Comparison of ENCODE assay signal across 20 cellular contexts in the genomic region with DNA sequence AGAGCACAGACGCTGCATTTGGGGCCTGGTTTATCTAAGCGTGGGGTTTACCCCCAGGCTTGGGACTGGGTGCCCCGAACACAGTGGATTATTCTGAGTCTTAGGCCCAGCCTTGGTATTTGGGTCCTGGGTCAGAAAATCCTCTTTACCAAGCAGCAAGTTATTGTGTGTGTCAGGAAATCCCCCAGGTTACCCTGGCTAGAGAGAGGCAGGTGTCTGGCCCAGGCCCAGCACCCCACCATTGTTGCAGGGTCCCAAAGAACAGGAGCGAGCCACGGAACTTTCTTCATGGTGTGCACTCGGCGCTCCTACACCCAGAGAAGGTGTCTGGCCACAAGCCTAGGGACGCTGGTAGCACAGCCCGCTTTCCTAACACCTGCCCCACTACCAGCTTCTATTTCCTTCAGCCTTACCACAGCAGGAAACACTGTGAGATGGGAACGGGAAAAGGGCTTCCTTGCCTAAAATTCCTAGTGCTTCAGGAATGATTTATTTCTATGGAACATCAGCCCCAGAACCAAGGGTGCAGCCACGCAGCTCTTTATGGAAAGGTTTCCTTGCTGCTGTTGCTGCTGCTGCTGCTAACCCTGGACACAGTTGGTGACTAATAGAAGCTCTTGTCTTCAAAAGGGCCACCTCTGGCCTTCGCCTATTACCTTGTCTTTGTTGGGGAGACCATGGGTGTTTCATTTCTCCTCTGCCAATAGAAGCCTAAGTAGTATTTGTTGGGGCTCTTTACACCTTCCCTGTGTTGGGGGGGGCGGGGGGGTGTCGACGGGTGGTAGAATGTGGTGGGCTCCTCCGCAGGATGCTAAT. TPM values are rescaled to one million over a fixed set of nuclear protein-coding genes. Genes with fewer than 3 reads are reported as not detected.
A peak's percentile ranks its signal among the peaks of the same experiment; 100 is the strongest.
DNase-seq lines count a peak whose midpoint lies in the region; ATAC-seq and TF ChIP-seq lines count a peak whose summit lies in the region.
"Had no signal": no experiment of that assay in that cellular context is flagged by ENCODE, and none has a peak within 500 bp of the region (broad histone marks: within the 10 kb centered on the region; RNA-seq: fewer than 3 reads in every experiment).

No MANE protein-coding gene starts in this region.

- H3K9me3 Mint-ChIP-seq in GM23338 (peaks cover 6% of the 10 kb centered on the region; the same call in 2 of the 3 replicates), Calu3 (ENCODE audit: low read depth, unreplicated experiment) (no peaks in the 10 kb centered on the region)

- peaks cover 47% of the 10 kb centered on the region for H4K20me1 ChIP-seq in GM23338 (replicated peaks; ENCODE audit: insufficient read depth)

- H3K27me3 ChIP-seq in GM23338 (ENCODE audit: insufficient read depth), result peaks cover 100% of the 10 kb centered on the region
- H3K27me3 ChIP-seq in colonic mucosa, result peaks cover 22% of the 10 kb centered on the region
- peaks cover 57% of the 10 kb centered on the region for H3K27me3 ChIP-seq in muscle layer of duodenum (ENCODE audit: low read depth, low read length)
- H3K27me3 ChIP-seq in stomach, result peaks cover 47 to 100% (median 96%) of the 10 kb centered on the region in 3 donors
- H3K27me3 ChIP-seq: SJCRH30 had no signal

- peak overlapping the region; percentile 91 for H3K9ac ChIP-seq in colonic mucosa (ENCODE audit: low read depth in 2 of 2, low read length in 2 of 2)

- no peaks in the 10 kb centered on the region for H3K9me2 ChIP-seq in GM23338 (ENCODE audit: insufficient read depth)

- TF ChIP-seq POLR2A in stomach (IDR thresholded peaks at IDR 0.05), result no peak

- WGBS in stomach, 5 donors, result 8 to 27% (median 19%) methylated on average over 15 to 16 of the region's 16 CpGs

- ATAC-seq in GM23338, result no peak
- ATAC-seq in GM18861 (IDR thresholded peaks at IDR 0.05; ENCODE audit: unreplicated experiment), result no peak
- ATAC-seq in GM19328 (IDR thresholded peaks at IDR 0.05; ENCODE audit: unreplicated experiment), result no peak

- peaks cover 57% of the 10 kb centered on the region for H3F3A ChIP-seq in GM23338 (replicated peaks; ENCODE audit: low read depth)

- no peaks in the 10 kb centered on the region for H3K36me3 Mint-ChIP-seq in GM23338 (ENCODE audit: low read depth)
- H3K36me3 Mint-ChIP-seq in Calu3 (ENCODE audit: insufficient read depth, unreplicated experiment), result no peaks in the 10 kb centered on the region

- H3K4me3 ChIP-seq in GM23338, result no peak overlapping the region
- peak overlapping the region; percentile 49 for H3K4me3 ChIP-seq in colonic mucosa
- peak overlapping the region in 1 of 2 donors; percentile 11 for H3K4me3 ChIP-seq in muscle layer of duodenum (ENCODE audit: low read depth in 1 of 2, low read length in 2 of 2)
- no peak overlapping the region for H3K4me3 ChIP-seq in stomach
- H3K4me3 ChIP-seq: SJCRH30 had no signal

- H3K9me3 ChIP-seq in colonic mucosa, result no peaks in the 10 kb centered on the region
- H3K9me3 ChIP-seq in muscle layer of duodenum (ENCODE audit: control insufficient read depth in 1 of 2, low read length in 2 of 2), result no peaks in the 10 kb centered on the region
- no peaks in the 10 kb centered on the region for H3K9me3 ChIP-seq in stomach
- H3K9me3 ChIP-seq: Caco-2, SJCRH30 had no signal

- TF ChIP-seq CTCF in GM23338 (conservative IDR thresholded peaks at IDR 0.05; ENCODE audit: low read depth in 2 of 2), result no peak
- TF ChIP-seq CTCF in colonic mucosa (IDR thresholded peaks at IDR 0.05), result no peak
- no peak for TF ChIP-seq CTCF in stomach (IDR thresholded peaks at IDR 0.05)
- no peak for TF ChIP-seq CTCF in Calu3 (IDR thresholded peaks at IDR 0.05; ENCODE audit: unreplicated experiment)

- no peak for TF ChIP-seq EP300 in stomach (IDR thresholded peaks at IDR 0.05)

- H3K4me3 Mint-ChIP-seq in GM23338 (no peak overlapping the region), Calu3 (ENCODE audit: low read depth, unreplicated experiment) (no peak overlapping the region)
- H3K4me3 Mint-ChIP-seq: HFFc6 had no signal

- no peak overlapping the region for H2AFZ ChIP-seq in GM23338

- H3K4me1 Mint-ChIP-seq in GM23338, result peaks cover 39% of the 10 kb centered on the region
- peaks cover 16% of the 10 kb centered on the region for H3K4me1 Mint-ChIP-seq in Calu3 (ENCODE audit: low read depth, unreplicated experiment)

- no peak for DNase-seq in GM23338 (ENCODE audit: low spot score)
- DNase-seq in colonic mucosa, result no peak
- peak; percentile 15 for DNase-seq in stomach
- DNase-seq in Calu3, result no peak
- DNase-seq: ACHN; GOT3; HFFc6; NCI-H1417 treated with DMSO at 0.1 percent for 48 hours; NCI-H1930; NCI-H446; NCI-H69; NK-92 treated with Interleukin-12 subunit alpha and Interleukin-12 subunit beta, amount 100 ng/mL, for 24 hours; OCI-M1; RPMI8226; SJCRH30 had no signal

- H3K36me3 ChIP-seq in GM23338 (ENCODE audit: insufficient read depth) (no peaks in the 10 kb centered on the region; the same call in 1 of the 2 replicates), colonic mucosa (no peaks in the 10 kb centered on the region), muscle layer of duodenum (ENCODE audit: control insufficient read depth in 1 of 2, insufficient read depth in 2 of 2, low read length in 2 of 2) (no peaks in the 10 kb centered on the region), stomach (no peaks in the 10 kb centered on the region)
- H3K36me3 ChIP-seq: SJCRH30 had no signal

- BruUV-seq in Calu3 (replicated peaks; lab: Mats Ljungman, UMichigan), result no TSS peak

- intact Hi-C loops in colonic mucosa (cut with DNase I), result loop anchor here (10.0 kb wide), 1 partner anchor 1022 kb away; no protein-coding TSS in a partner anchor
- intact Hi-C loops in stomach (cut with DNase I; ENCODE audit: low total_unique reads), result loop anchor here (10.0 kb wide), 3 partner anchors 152 to 1032 kb away; no protein-coding TSS in a partner anchor
- intact Hi-C loops in Calu3 (cut with micrococcal nuclease; ENCODE audit: unreplicated experiment), result no loop called here

- H3K4me1 ChIP-seq in GM23338 (ENCODE audit: insufficient read depth) (peaks cover 49% of the 10 kb centered on the region), colonic mucosa (no peaks in the 10 kb centered on the region), muscle layer of duodenum (ENCODE audit: control insufficient read depth in 1 of 2, insufficient read depth in 2 of 2, low read length in 2 of 2) (peaks cover 0 to 37% of the 10 kb centered on the region in 2 donors), stomach (peaks cover 19 to 57% (median 43%) of the 10 kb centered on the region in 4 donors)

- no peaks in the 10 kb centered on the region for H3K79me2 ChIP-seq in GM23338 (replicated peaks; ENCODE audit: insufficient read depth)

- H3K27ac Mint-ChIP-seq in GM23338 (no peak overlapping the region), Calu3 (ENCODE audit: unreplicated experiment) (no peak overlapping the region)
- H3K27ac Mint-ChIP-seq: HFFc6 had no signal

- H3K27ac ChIP-seq in GM23338 (ENCODE audit: low read depth), result no peak overlapping the region
- peak overlapping the region; percentile 84 for H3K27ac ChIP-seq in colonic mucosa
- H3K27ac ChIP-seq in muscle layer of duodenum (ENCODE audit: low read length), result peak overlapping the region; percentile 67
- no peak overlapping the region for H3K27ac ChIP-seq in stomach
- H3K27ac ChIP-seq: SJCRH30 had no signal

- CTCF ChIA-PET in Calu3 (lab: Charles Lee), result interaction anchor here (0.6 to 1.0 kb wide), 2 partner anchors 12 to 150 kb away, joined by 4 read pairs; no protein-coding TSS in a partner anchor

- no peak overlapping the region for H3K4me2 ChIP-seq in GM23338

- H3K27me3 Mint-ChIP-seq in GM23338 (ENCODE audit: insufficient read depth, low read depth, poor library complexity) (peaks cover 99% of the 10 kb centered on the region), Calu3 (ENCODE audit: unreplicated experiment) (peaks cover 71% of the 10 kb centered on the region)

TF ChIP-seq in GM23338, 12 proteins besides CTCF, POLR2A, EP300 and RAD21:
- TF ChIP-seq EZH2phosphoT487 (IDR thresholded peaks at IDR 0.05; ENCODE audit: unreplicated experiment) (peak; percentile 75), EZH2 (IDR thresholded peaks at IDR 0.05; ENCODE audit: low read depth, unreplicated experiment) (peak; percentile 97)
- TF ChIP-seq, protein P1, sequence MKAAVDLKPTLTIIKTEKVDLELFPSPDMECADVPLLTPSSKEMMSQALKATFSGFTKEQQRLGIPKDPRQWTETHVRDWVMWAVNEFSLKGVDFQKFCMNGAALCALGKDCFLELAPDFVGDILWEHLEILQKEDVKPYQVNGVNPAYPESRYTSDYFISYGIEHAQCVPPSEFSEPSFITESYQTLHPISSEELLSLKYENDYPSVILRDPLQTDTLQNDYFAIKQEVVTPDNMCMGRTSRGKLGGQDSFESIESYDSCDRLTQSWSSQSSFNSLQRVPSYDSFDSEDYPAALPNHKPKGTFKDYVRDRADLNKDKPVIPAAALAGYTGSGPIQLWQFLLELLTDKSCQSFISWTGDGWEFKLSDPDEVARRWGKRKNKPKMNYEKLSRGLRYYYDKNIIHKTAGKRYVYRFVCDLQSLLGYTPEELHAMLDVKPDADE (IDR thresholded peaks at IDR 0.05), result no peak

RNA-seq across cellular contexts. Expression of gene CDX2, which starts 7.5 kb away (rescaled TPM):
- total RNA-seq in GM23338 (2014; rRNA removed; shearing (Covaris generic)), result not detected in 2 replicates
- polyA plus RNA-seq in GM23338 (2016; fragmentation: Nextera tagmentation; extraction: Ambion mirVana), result 0.12 TPM in 1 of 2 replicates, not detected in the other
- 100 to 1,000 TPM; 271 to 391 TPM for total RNA-seq in colonic mucosa
- 100 to 1,000 TPM in 1 of 5 donors, 1 to 10 TPM in 1, not detected in 3; 2.4 to 106 TPM for total RNA-seq in stomach
- under 1 TPM in 2 of 3 donors, not detected in 1; 0.03 to 0.12 TPM for polyA plus RNA-seq in stomach
- total RNA-seq in Calu3 (2022), result 1.0 TPM in 1 of 2 replicates, not detected in the other
- total RNA-seq: HFFc6, SJCRH30 had no signal

RNA-seq across cellular contexts. Expression of gene URAD, which starts 11.9 kb away (rescaled TPM):
- not detected in 2 replicates for total RNA-seq in GM23338 (2014; rRNA removed; shearing (Covaris generic))
- polyA plus RNA-seq in GM23338 (2016; fragmentation: Nextera tagmentation; extraction: Ambion mirVana) (not detected in 2 replicates), stomach (under 1 TPM in 1 of 3 donors, not detected in 2; 0.13 TPM)
- total RNA-seq in colonic mucosa (10 to 100 TPM; 26.9 to 40.7 TPM), stomach (100 to 1,000 TPM in 1 of 5 donors, 1 to 10 TPM in 1, not detected in 3; 1.1 to 165 TPM), Calu3 (2022) (not detected in 2 replicates)
- total RNA-seq: HFFc6, HT-29, SJCRH30 had no signal

RNA-seq across cellular contexts. Expression of gene PDX1, which starts 56.8 kb away (rescaled TPM):
- total RNA-seq in GM23338 (2014; rRNA removed; shearing (Covaris generic)), result not detected in 2 replicates
- polyA plus RNA-seq in GM23338 (2016; fragmentation: Nextera tagmentation; extraction: Ambion mirVana), result not detected in 2 replicates
- total RNA-seq in colonic mucosa, result under 1 TPM; 0.35 to 0.54 TPM
- total RNA-seq in stomach, result under 1 TPM in 2 of 5 donors, not detected in 3; 0.29 to 0.92 TPM
- 1 to 10 TPM in 2 of 3 donors, under 1 TPM in 1; 0.13 to 1.8 (median 1.2) TPM for polyA plus RNA-seq in stomach
- total RNA-seq in Calu3 (2022), result 1.2 and 1.8 TPM in 2 replicates
- total RNA-seq: HFFc6, SJCRH30 had no signal

Comparison
In these comparisons a context has a peak if more than half of its experiments do, and no peak if none do; other contexts are left out.
1. H3K27ac ChIP-seq: peak in colonic mucosa (single experiment) and muscle layer of duodenum (single experiment); none in GM23338 (single experiment) and stomach (0 of 5).